28 cellular contexts compared by ENCODE assay signal in genomic region chr2:78864205-78864604, GRCh38.
"Had no signal": no experiment of that assay in that cellular context is flagged by ENCODE, and none has a peak within 500 bp of the region (broad histone marks: within the 10 kb centered on the region; RNA-seq: fewer than 3 reads in every experiment).

No MANE protein-coding gene starts in this region.

- H3K4me1 ChIP-seq: colonic mucosa, esophagus muscularis mucosa, esophagus squamous epithelium, foreskin keratinocyte, gastrocnemius medialis, gastroesophageal sphincter, heart left ventricle, heart right ventricle had no signal

- H3K9me3 ChIP-seq: colonic mucosa, esophagus muscularis mucosa, esophagus squamous epithelium, gastrocnemius medialis, gastroesophageal sphincter had no signal

- FAIRE-seq: colon, endometrium, endothelial cell of umbilical vein, frontal cortex had no signal

- H3K27me3 ChIP-seq: colonic mucosa, dorsolateral prefrontal cortex, esophagus muscularis mucosa, esophagus squamous epithelium, foreskin keratinocyte, gastrocnemius medialis, gastroesophageal sphincter, heart left ventricle, heart right ventricle had no signal

- DNase-seq: colonic mucosa; cortex of kidney; dermis blood vessel endothelial cell; dorsolateral prefrontal cortex; effector CD4-positive, alpha-beta T cell; effector CD8-positive, alpha-beta T cell; effector memory CD4-positive, alpha-beta T cell; effector memory CD8-positive, alpha-beta T cell; endodermal cell; erythroblast; esophagus squamous epithelium; foreskin fibroblast; foreskin keratinocyte; foreskin melanocyte; gastrocnemius medialis; glutamatergic neuron; heart left ventricle; heart right ventricle had no signal

- H3K4me3 ChIP-seq: colonic mucosa, coronary artery, dorsolateral prefrontal cortex, esophagus muscularis mucosa, esophagus squamous epithelium, gastrocnemius medialis, gastroesophageal sphincter, heart left ventricle, heart right ventricle had no signal

- H3K36me3 ChIP-seq: colonic mucosa, esophagus muscularis mucosa, esophagus squamous epithelium, gastrocnemius medialis, gastroesophageal sphincter, heart left ventricle, heart right ventricle had no signal

- H3K9me3 Mint-ChIP-seq: dendritic cell treated with granulocyte-macrophage colony-stimulating factor and Interleukin-4, amounts not matched to agents 40 ng/mL and 50 ng/mL, for 4 days had no signal

- H3K27ac ChIP-seq: colonic mucosa, coronary artery, dorsolateral prefrontal cortex, epithelial cell of prostate, esophagus muscularis mucosa, esophagus squamous epithelium, foreskin keratinocyte, gastrocnemius medialis, gastroesophageal sphincter, heart left ventricle, heart right ventricle had no signal

- ATAC-seq: effector memory CD8-positive, alpha-beta T cell; esophagus mucosa; foreskin keratinocyte; gastrocnemius medialis; gastroesophageal sphincter; heart left ventricle; heart right ventricle had no signal

- H3K27ac Mint-ChIP-seq: dendritic cell treated with granulocyte-macrophage colony-stimulating factor and Interleukin-4, amounts not matched to agents 40 ng/mL and 50 ng/mL, for 4 days; effector memory CD8-positive, alpha-beta T cell; endodermal cell had no signal
